In genomic region chr14:100159107-100159864, GRCh38 we compare ENCODE assay signal across 8 cellular contexts. TPM values are rescaled to one million over a fixed set of nuclear protein-coding genes. Genes with fewer than 3 reads are reported as not detected.
DNase-seq lines count a peak whose midpoint lies in the region; ATAC-seq lines count a peak whose summit lies in the region.

Gene DEGS2 (minus strand): TSS chr14:100159645. CDS start chr14:100159587, 58 bp downstream.

- peaks cover 4% of the 10 kb centered on the region for H3K36me3 Mint-ChIP-seq in T-helper 2 cell treated with Interferon-gamma antibody and Interleukin-4, amounts not matched to agents 5 μg/mL and 100 μg/mL, for 36 hours (ENCODE audit: low read depth)
- peaks cover 6% of the 10 kb centered on the region in 2 donors for H3K36me3 Mint-ChIP-seq in stimulated activated naive B cell treated with anti-CD40 and anti-IgM and Interleukin-4, amounts not matched to agents 10 μg/mL and 1 μg/mL and 100 μg/mL, for 72 hours

- peak; percentile 15 for DNase-seq in T-helper 2 cell treated with Interferon-gamma antibody and Interleukin-4, amounts not matched to agents 5 μg/mL and 100 μg/mL, for 36 hours (ENCODE audit: low spot score)
- DNase-seq in cerebellar cortex (ENCODE audit: low spot score) (peak; percentile 52), mucosa of gallbladder (ENCODE audit: low spot score) (no peak), SIG-M5 (lab: John Stamatoyannopoulos, UW) (no peak)
- peak; percentile 22 for DNase-seq in stimulated activated naive B cell treated with anti-CD40 and anti-IgM and Interleukin-4, amounts not matched to agents 10 μg/mL and 1 μg/mL and 100 μg/mL, for 72 hours

- H3K4me3 Mint-ChIP-seq in T-helper 2 cell treated with Interferon-gamma antibody and Interleukin-4, amounts not matched to agents 5 μg/mL and 100 μg/mL, for 36 hours = peak within 1 kb of the TSS; percentile 54
- H3K4me3 Mint-ChIP-seq in stimulated activated naive B cell treated with anti-CD40 and anti-IgM and Interleukin-4, amounts not matched to agents 10 μg/mL and 1 μg/mL and 100 μg/mL, for 72 hours = peak within 1 kb of the TSS; percentile 82 to 87

- no peak within 1 kb of the TSS for H3K27ac Mint-ChIP-seq in T-helper 2 cell treated with Interferon-gamma antibody and Interleukin-4, amounts not matched to agents 5 μg/mL and 100 μg/mL, for 36 hours
- peak within 1 kb of the TSS; percentile 31 for H3K27ac Mint-ChIP-seq in stimulated activated naive B cell treated with anti-CD40 and anti-IgM and Interleukin-4, amounts not matched to agents 10 μg/mL and 1 μg/mL and 100 μg/mL, for 72 hours

- peaks cover 6% of the 10 kb centered on the region for H3K9me3 Mint-ChIP-seq in T-helper 2 cell treated with Interferon-gamma antibody and Interleukin-4, amounts not matched to agents 5 μg/mL and 100 μg/mL, for 36 hours
- peaks cover 6 to 8% of the 10 kb centered on the region in 2 donors for H3K9me3 Mint-ChIP-seq in stimulated activated naive B cell treated with anti-CD40 and anti-IgM and Interleukin-4, amounts not matched to agents 10 μg/mL and 1 μg/mL and 100 μg/mL, for 72 hours

- no peaks in the 10 kb centered on the region for H3K4me1 Mint-ChIP-seq in T-helper 2 cell treated with Interferon-gamma antibody and Interleukin-4, amounts not matched to agents 5 μg/mL and 100 μg/mL, for 36 hours (ENCODE audit: low read depth)
- H3K4me1 Mint-ChIP-seq in stimulated activated naive B cell treated with anti-CD40 and anti-IgM and Interleukin-4, amounts not matched to agents 10 μg/mL and 1 μg/mL and 100 μg/mL, for 72 hours = peaks cover 16 to 29% of the 10 kb centered on the region in 2 donors

- ATAC-seq in GM18907 (IDR thresholded peaks at IDR 0.05; ENCODE audit: unreplicated experiment) (peak; percentile 45), HG03135 (IDR thresholded peaks at IDR 0.05; ENCODE audit: unreplicated experiment) (peak; percentile 61), HG03378 (IDR thresholded peaks at IDR 0.05; ENCODE audit: unreplicated experiment) (no peak)
- peak; percentile 65 to 78 for ATAC-seq in stimulated activated naive B cell treated with anti-CD40 and anti-IgM and Interleukin-4, amounts not matched to agents 10 μg/mL and 1 μg/mL and 100 μg/mL, for 72 hours (replicated peaks)

- peaks cover 39% of the 10 kb centered on the region for H3K27me3 Mint-ChIP-seq in T-helper 2 cell treated with Interferon-gamma antibody and Interleukin-4, amounts not matched to agents 5 μg/mL and 100 μg/mL, for 36 hours (ENCODE audit: low read depth)
- H3K27me3 Mint-ChIP-seq in stimulated activated naive B cell treated with anti-CD40 and anti-IgM and Interleukin-4, amounts not matched to agents 10 μg/mL and 1 μg/mL and 100 μg/mL, for 72 hours = no peaks in the 10 kb centered on the region

RNA-seq across cellular contexts. Expression of gene DEGS2, which starts in this region (rescaled TPM):
- 149 TPM for total RNA-seq in mucosa of gallbladder

Comparison
In these comparisons a context has a peak if more than half of its experiments do, and no peak if none do; other contexts are left out.
1. DNase-seq: peak in T-helper 2 cell treated with Interferon-gamma antibody and Interleukin-4, amounts not matched to agents 5 μg/mL and 100 μg/mL, for 36 hours (single experiment), cerebellar cortex (single experiment) and stimulated activated naive B cell treated with anti-CD40 and anti-IgM and Interleukin-4, amounts not matched to agents 10 μg/mL and 1 μg/mL and 100 μg/mL, for 72 hours (single experiment); none in mucosa of gallbladder (single experiment) and SIG-M5 (single experiment).